ENCODE assay signal across 18 cellular contexts in genomic region chr15:92009162-92009561, GRCh38.
DNase-seq lines count a peak whose midpoint lies in the region; ATAC-seq and TF ChIP-seq lines count a peak whose summit lies in the region.
"Had no signal": no experiment of that assay in that cellular context is flagged by ENCODE, and none has a peak within 500 bp of the region (broad histone marks: within the 10 kb centered on the region; RNA-seq: fewer than 3 reads in every experiment).

No MANE protein-coding gene starts in this region.

- peaks cover 67% of the 10 kb centered on the region for H3K4me1 ChIP-seq in left ventricle myocardium inferior

- H3K4me3 Mint-ChIP-seq in T-cell = peak overlapping the region in 2 of 3 donors; percentile 13 to 17
- H3K4me3 Mint-ChIP-seq: stimulated activated memory B cell treated with anti-CD40 and anti-IgM and Interleukin-4, amounts not matched to agents 10 μg/mL and 1 μg/mL and 100 μg/mL, for 72 hours had no signal

- no peaks in the 10 kb centered on the region for H3K27me3 Mint-ChIP-seq in T-cell

- no peaks in the 10 kb centered on the region for H3K9me3 ChIP-seq in left ventricle myocardium inferior (replicated peaks)
- H3K9me3 ChIP-seq: gastroesophageal sphincter, MG63, vagina had no signal

- H3K4me3 ChIP-seq in left ventricle myocardium inferior = no peak overlapping the region
- H3K4me3 ChIP-seq: gastroesophageal sphincter, GM23248, MG63, vagina had no signal

- POLR2A ChIA-PET in T-cell (lab: Charles Lee) = no interaction called here

- ATAC-seq in T-cell (replicated peaks in 1 of 4) = no peak
- ATAC-seq in HG03139 (IDR thresholded peaks at IDR 0.05; ENCODE audit: unreplicated experiment) = no peak
- ATAC-seq: gastroesophageal sphincter; sciatic nerve; stimulated activated memory B cell treated with anti-CD40 and anti-IgM and Interleukin-4, amounts not matched to agents 10 μg/mL and 1 μg/mL and 100 μg/mL, for 72 hours had no signal

- TF ChIP-seq CTCF in left ventricle myocardium inferior (IDR thresholded peaks at IDR 0.05; ENCODE audit: borderline replicate concordance) = no peak

- H3K9me3 Mint-ChIP-seq in T-cell = peaks cover 0 to 3% (median 0%) of the 10 kb centered on the region in 3 donors

- H3K27ac ChIP-seq in left ventricle myocardium inferior (replicated peaks) = peak overlapping the region; percentile 70
- H3K27ac ChIP-seq: C4-2B, gastroesophageal sphincter, GM23248, vagina had no signal

- intact Hi-C loops in left ventricle myocardium inferior (cut with micrococcal nuclease) = no loop called here

- H3K4me1 Mint-ChIP-seq in T-cell = peaks cover 61 to 82% (median 74%) of the 10 kb centered on the region in 3 donors
- H3K4me1 Mint-ChIP-seq: stimulated activated memory B cell treated with anti-CD40 and anti-IgM and Interleukin-4, amounts not matched to agents 10 μg/mL and 1 μg/mL and 100 μg/mL, for 72 hours had no signal

- H3K27ac Mint-ChIP-seq in T-cell = peak overlapping the region; percentile 63 to 68
- H3K27ac Mint-ChIP-seq: stimulated activated memory B cell treated with anti-CD40 and anti-IgM and Interleukin-4, amounts not matched to agents 10 μg/mL and 1 μg/mL and 100 μg/mL, for 72 hours had no signal

- H3K36me3 Mint-ChIP-seq in T-cell = no peaks in the 10 kb centered on the region
- H3K36me3 Mint-ChIP-seq: stimulated activated memory B cell treated with anti-CD40 and anti-IgM and Interleukin-4, amounts not matched to agents 10 μg/mL and 1 μg/mL and 100 μg/mL, for 72 hours had no signal

- DNase-seq in activated CD4-positive, alpha-beta T cell treated with anti-CD3 and anti-CD28 coated beads, Interleukin-2, amount 50 U/mL, for 48 hours = peak; percentile 26 to 51
- no peak for DNase-seq in activated CD4-positive, alpha-beta T cell treated with anti-CD3 and anti-CD28 coated beads for 1 hour
- DNase-seq in T-cell (no peak), left ventricle myocardium inferior (no peak), NCI-H2029 treated with DMSO at 0.1 percent for 48 hours (lab: John Stamatoyannopoulos, UW) (no peak), NCI-H774 (lab: John Stamatoyannopoulos, UW) (no peak)
- DNase-seq in stimulated activated CD4-positive, alpha-beta T cell treated with anti-CD3 and anti-CD28 coated beads, Interleukin-4, amount 100 ng/mL, for 24 hours = peak; percentile 53
- DNase-seq: activated CD4-positive, CD25-positive, alpha-beta regulatory T cell; GM23248; MG63; NCI-H187; SHP77 had no signal

- CTCF ChIA-PET in T-cell (lab: Charles Lee) = no interaction called here

- H3K36me3 ChIP-seq in left ventricle myocardium inferior = no peaks in the 10 kb centered on the region
- H3K36me3 ChIP-seq: gastroesophageal sphincter, MG63, vagina had no signal

- no peaks in the 10 kb centered on the region for H3K27me3 ChIP-seq in left ventricle myocardium inferior (ENCODE audit: low read depth)
- H3K27me3 ChIP-seq: gastroesophageal sphincter, MG63, vagina had no signal

Comparison
In these comparisons a context has a peak if more than half of its experiments do, and no peak if none do; other contexts are left out.
1. DNase-seq: peak in activated CD4-positive, alpha-beta T cell treated with anti-CD3 and anti-CD28 coated beads, Interleukin-2, amount 50 U/mL, for 48 hours (2 of 2) and stimulated activated CD4-positive, alpha-beta T cell treated with anti-CD3 and anti-CD28 coated beads, Interleukin-4, amount 100 ng/mL, for 24 hours (single experiment); none in activated CD4-positive, alpha-beta T cell treated with anti-CD3 and anti-CD28 coated beads for 1 hour (single experiment), T-cell (0 of 34), left ventricle myocardium inferior (single experiment), NCI-H2029 treated with DMSO at 0.1 percent for 48 hours (single experiment) and NCI-H774 (single experiment).